8 cellular contexts compared by ENCODE assay signal in the genomic region with DNA sequence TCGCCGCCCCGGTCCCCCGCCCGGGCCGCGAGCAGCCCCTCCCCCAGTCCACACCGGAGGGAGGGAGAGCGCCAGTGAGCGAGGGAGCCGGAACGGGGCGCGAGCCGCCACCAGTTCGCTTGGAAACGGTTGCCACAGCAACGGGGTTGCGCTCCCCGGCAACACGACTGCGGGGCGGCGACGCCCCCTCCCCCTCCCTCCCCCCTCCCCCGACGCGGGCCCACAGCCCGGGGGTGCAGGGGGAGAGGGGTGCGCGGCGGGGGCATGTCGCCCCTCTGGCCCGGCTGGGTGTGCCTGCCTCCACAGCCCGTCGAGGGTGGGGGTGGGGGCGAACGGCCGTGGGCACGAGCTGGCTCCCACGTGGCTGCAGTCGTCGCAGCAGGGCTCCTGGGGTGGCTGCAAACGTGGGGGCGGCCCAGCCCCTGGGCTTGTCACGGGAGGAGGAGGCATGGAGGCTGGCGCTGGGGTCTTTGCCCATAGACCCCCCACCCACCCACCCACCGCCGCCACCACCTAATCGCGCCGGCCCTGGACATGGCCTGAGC. TPM values are rescaled to one million over a fixed set of nuclear protein-coding genes. Genes with fewer than 3 reads are reported as not detected.
A peak's percentile ranks its signal among the peaks of the same experiment; 100 is the strongest.
DNase-seq lines count a peak whose midpoint lies in the region; ATAC-seq and TF ChIP-seq lines count a peak whose summit lies in the region.

No MANE protein-coding gene starts in this region.

- no peaks in the 10 kb centered on the region for H3K36me3 ChIP-seq in OCI-LY3 (replicated peaks; ENCODE audit: low read depth, low read length)

- H3K4me3 ChIP-seq in OCI-LY3 (ENCODE audit: low read length) (peak overlapping the region; percentile 81), fibroblast of the aortic adventitia (ENCODE audit: low read depth, low read length) (peak overlapping the region; percentile 77)

- peaks cover 29% of the 10 kb centered on the region for H3K36me3 Mint-ChIP-seq in activated T-helper 17 cell treated with anti-CD3 and anti-CD28 coated beads, Interleukin-2, amount 50 U/mL, for 72 hours (ENCODE audit: low read depth)

- TF ChIP-seq CTCF in OCI-LY3 (IDR thresholded peaks at IDR 0.05; ENCODE audit: low read depth, low read length), result no peak
- no peak for TF ChIP-seq CTCF in fibroblast of the aortic adventitia (IDR thresholded peaks at IDR 0.05; ENCODE audit: insufficient read depth, low read length)

- ATAC-seq in GM19328 (IDR thresholded peaks at IDR 0.05; ENCODE audit: unreplicated experiment), result peak; percentile 39
- peak; percentile 57 for ATAC-seq in HG03354 (IDR thresholded peaks at IDR 0.05; ENCODE audit: poor library complexity, severe bottlenecking, unreplicated experiment)
- ATAC-seq in activated T-helper 17 cell treated with anti-CD3 and anti-CD28 coated beads, Interleukin-2, amount 50 U/mL, for 72 hours (replicated peaks), result peak; percentile 30
- ATAC-seq in GM18870 (IDR thresholded peaks at IDR 0.05; ENCODE audit: unreplicated experiment), result no peak

- peaks cover 33% of the 10 kb centered on the region for H3K4me1 Mint-ChIP-seq in activated T-helper 17 cell treated with anti-CD3 and anti-CD28 coated beads, Interleukin-2, amount 50 U/mL, for 72 hours

- peak overlapping the region; percentile 78 for H3K9ac ChIP-seq in OCI-LY3 (ENCODE audit: low read length)

- no peak overlapping the region for H3K27ac Mint-ChIP-seq in activated T-helper 17 cell treated with anti-CD3 and anti-CD28 coated beads, Interleukin-2, amount 50 U/mL, for 72 hours

- H3K27me3 Mint-ChIP-seq in activated T-helper 17 cell treated with anti-CD3 and anti-CD28 coated beads, Interleukin-2, amount 50 U/mL, for 72 hours, result no peaks in the 10 kb centered on the region

- H3K9me3 Mint-ChIP-seq in activated T-helper 17 cell treated with anti-CD3 and anti-CD28 coated beads, Interleukin-2, amount 50 U/mL, for 72 hours, result no peaks in the 10 kb centered on the region

- H2AFZ ChIP-seq in OCI-LY3 (ENCODE audit: low read depth, low read length), result no peak overlapping the region

- H3K4me2 ChIP-seq in OCI-LY3 (ENCODE audit: low read length), result peak overlapping the region; percentile 82

- no peak overlapping the region for H3K27ac ChIP-seq in OCI-LY3 (ENCODE audit: low read length)

- no peaks in the 10 kb centered on the region for H4K20me1 ChIP-seq in OCI-LY3 (ENCODE audit: insufficient read depth, low read length)

- peak overlapping the region; percentile 76 for H3K4me3 Mint-ChIP-seq in activated T-helper 17 cell treated with anti-CD3 and anti-CD28 coated beads, Interleukin-2, amount 50 U/mL, for 72 hours

- H3K4me1 ChIP-seq in OCI-LY3 (ENCODE audit: low read length), result peaks cover 35% of the 10 kb centered on the region

- peak in 12 of 14 donors; percentile 42 to 83 (median 68) for DNase-seq in C1 segment of cervical spinal cord (lab: John Stamatoyannopoulos, UW)
- no peak for DNase-seq in fibroblast of the aortic adventitia (ENCODE audit: low read depth)
- peak in 51 of 56 donors; percentile 31 to 87 (median 73) for DNase-seq in nucleus accumbens (lab: John Stamatoyannopoulos, UW)

- no peaks in the 10 kb centered on the region for H3K79me2 ChIP-seq in OCI-LY3 (ENCODE audit: low read length)

- no peaks in the 10 kb centered on the region for H3K9me3 ChIP-seq in OCI-LY3 (ENCODE audit: insufficient read depth, low read length)

- H3K27me3 ChIP-seq in OCI-LY3 (ENCODE audit: low read depth, low read length), result no peaks in the 10 kb centered on the region

RNA-seq across cellular contexts. Expression of a gene that starts 0.5 kb away (rescaled TPM):
- 10 to 100 TPM in 1 of 2 donors, 1 to 10 TPM in 1; 8.2 to 13.6 TPM for total RNA-seq in activated T-helper 17 cell treated with anti-CD3 and anti-CD28 coated beads, Interleukin-2, amount 50 U/mL, for 72 hours
- 2.2 and 8.8 TPM in 2 replicates for total RNA-seq in fibroblast of the aortic adventitia (ENCODE audit: low replicate concordance)

RNA-seq across cellular contexts. Expression of a gene that starts 20.7 kb away (rescaled TPM):
- total RNA-seq in activated T-helper 17 cell treated with anti-CD3 and anti-CD28 coated beads, Interleukin-2, amount 50 U/mL, for 72 hours, result 100 to 1,000 TPM; 108 to 130 TPM
- 9.3 and 15.7 TPM in 2 replicates for total RNA-seq in fibroblast of the aortic adventitia (ENCODE audit: low replicate concordance)

RNA-seq across cellular contexts. Expression of a gene that starts 26.3 kb away (rescaled TPM):
- total RNA-seq in activated T-helper 17 cell treated with anti-CD3 and anti-CD28 coated beads, Interleukin-2, amount 50 U/mL, for 72 hours, result 1 to 10 TPM; 2.3 to 3.1 TPM
- total RNA-seq in fibroblast of the aortic adventitia (ENCODE audit: low replicate concordance), result 151 and 188 TPM in 2 replicates

RNA-seq across cellular contexts. Expression of a gene that starts 37.8 kb away (rescaled TPM):
- 1 to 10 TPM; 3.7 to 4.6 TPM for total RNA-seq in activated T-helper 17 cell treated with anti-CD3 and anti-CD28 coated beads, Interleukin-2, amount 50 U/mL, for 72 hours
- total RNA-seq in fibroblast of the aortic adventitia (ENCODE audit: low replicate concordance), result 0.27 and 1.4 TPM in 2 replicates

RNA-seq across cellular contexts. Expression of a gene that starts 46.7 kb away (rescaled TPM):
- not detected for total RNA-seq in activated T-helper 17 cell treated with anti-CD3 and anti-CD28 coated beads, Interleukin-2, amount 50 U/mL, for 72 hours
- not detected in 2 replicates for total RNA-seq in fibroblast of the aortic adventitia (ENCODE audit: low replicate concordance)

Comparison
In these comparisons a context has a peak if more than half of its experiments do, and no peak if none do; other contexts are left out.
1. RNA of a gene that starts 26.3 kb away (total RNA-seq): 151 to 188 TPM in fibroblast of the aortic adventitia; 2.3 to 3.1 TPM in activated T-helper 17 cell treated with anti-CD3 and anti-CD28 coated beads, Interleukin-2, amount 50 U/mL, for 72 hours; every median in the first group is over 10 times any median in the second.